In genomic region chr1:223711173-223711572, GRCh38 we compare ENCODE assay signal across 9 cellular contexts. TPM values are rescaled to one million over a fixed set of nuclear protein-coding genes. Genes with fewer than 3 reads are reported as not detected.
A peak's percentile ranks its signal among the peaks of the same experiment; 100 is the strongest.
DNase-seq lines count a peak whose midpoint lies in the region; ATAC-seq and TF ChIP-seq lines count a peak whose summit lies in the region.
"Had no signal": no experiment of that assay in that cellular context is flagged by ENCODE, and none has a peak within 500 bp of the region (broad histone marks: within the 10 kb centered on the region; RNA-seq: fewer than 3 reads in every experiment).

No MANE protein-coding gene starts in this region.

- intact Hi-C loops in activated B cell treated with CpG ODN at 0.5 μM for 24 hours (cut with micrococcal nuclease) = loop anchor here (5.0 kb wide), 3 partner anchors 136 to 621 kb away; partner anchors contain the start of genes NVL and TP53BP2

- H3K36me3 Mint-ChIP-seq in activated B cell treated with CpG ODN at 0.5 μM for 24 hours (ENCODE audit: low read depth) = no peaks in the 10 kb centered on the region

- POLR2A ChIA-PET in activated B cell treated with CpG ODN at 0.5 μM for 24 hours (lab: Charles Lee) = interaction anchor here (0.6 kb wide), 1 partner anchor 281 kb away, joined by 4 read pairs; no protein-coding TSS in a partner anchor

- H3K4me1 Mint-ChIP-seq in activated B cell treated with CpG ODN at 0.5 μM for 24 hours = peaks cover 37% of the 10 kb centered on the region

- no peak overlapping the region for H3K4me3 ChIP-seq in AG10803 (ENCODE audit: low read length)

- H3K27me3 Mint-ChIP-seq in activated B cell treated with CpG ODN at 0.5 μM for 24 hours = no peaks in the 10 kb centered on the region

- TF ChIP-seq CTCF in AG10803 (conservative IDR thresholded peaks at IDR 0.05; ENCODE audit: low read length) (no peak), activated B cell treated with CpG ODN at 0.5 μM for 24 hours (IDR thresholded peaks at IDR 0.05) (no peak)

- CTCF ChIA-PET in activated B cell treated with CpG ODN at 0.5 μM for 24 hours (lab: Charles Lee) = interaction anchor here (1.0 to 3.2 kb wide), 4 partner anchors 12 to 64 kb away, joined by 3 to 42 read pairs (median 12); no protein-coding TSS in a partner anchor

- H3K4me3 Mint-ChIP-seq in activated B cell treated with CpG ODN at 0.5 μM for 24 hours = peak overlapping the region; percentile 76

- in situ Hi-C loops in KBM-7 (cut with MboI; ENCODE audit: low pct_unique_long_range_greater_than_20kb, low sequenced_read_pairs) = no loop called here

- ATAC-seq in activated B cell treated with CpG ODN at 0.5 μM for 24 hours (ENCODE audit: low read depth) (no peak), HG03280 (IDR thresholded peaks at IDR 0.05; ENCODE audit: unreplicated experiment) (no peak), GM19397 (IDR thresholded peaks at IDR 0.05; ENCODE audit: unreplicated experiment) (no peak)

- H3K9me3 Mint-ChIP-seq in activated B cell treated with CpG ODN at 0.5 μM for 24 hours = no peaks in the 10 kb centered on the region

- H3K27ac Mint-ChIP-seq in activated B cell treated with CpG ODN at 0.5 μM for 24 hours = no peak overlapping the region

- DNase-seq in AG10803 (ENCODE audit: low read depth) = peak; percentile 60
- DNase-seq in Daoy (ENCODE audit: low read depth) = peak; percentile 64
- DNase-seq in activated B cell treated with CpG ODN at 0.5 μM for 24 hours = no peak
- peak; percentile 55 for DNase-seq in inferior parietal cortex (ENCODE audit: extremely low spot score)
- no peak for DNase-seq in T1000 (lab: John Stamatoyannopoulos, UW)
- no peak for DNase-seq in KBM-7
- DNase-seq: activated CD8-positive, alpha-beta memory T cell treated with anti-CD3 and anti-CD28 coated beads, Interleukin-2, amount 50 U/mL, for 48 hours had no signal

RNA-seq across cellular contexts. Expression of gene CAPN2, which starts 1.2 kb away (rescaled TPM):
- 186 and 189 TPM in 2 replicates for total RNA-seq in Daoy (2014; rRNA removed; shearing (Covaris generic))
- total RNA-seq in activated B cell treated with CpG ODN at 0.5 μM for 24 hours = 50.7 and 62.6 TPM in 2 replicates

RNA-seq across cellular contexts. Expression of gene CAPN8, which starts 45.7 kb away (rescaled TPM):
- total RNA-seq in Daoy (2014; rRNA removed; shearing (Covaris generic)) = not detected in 2 replicates
- total RNA-seq in activated B cell treated with CpG ODN at 0.5 μM for 24 hours = not detected in 2 replicates

Comparison
In these comparisons a context has a peak if more than half of its experiments do, and no peak if none do; other contexts are left out.
1. DNase-seq: peak in AG10803 (single experiment), Daoy (single experiment) and inferior parietal cortex (single experiment); none in activated B cell treated with CpG ODN at 0.5 μM for 24 hours (single experiment), T1000 (single experiment) and KBM-7 (single experiment).